ENCODE assay signal across 8 cellular contexts in the genomic region with DNA sequence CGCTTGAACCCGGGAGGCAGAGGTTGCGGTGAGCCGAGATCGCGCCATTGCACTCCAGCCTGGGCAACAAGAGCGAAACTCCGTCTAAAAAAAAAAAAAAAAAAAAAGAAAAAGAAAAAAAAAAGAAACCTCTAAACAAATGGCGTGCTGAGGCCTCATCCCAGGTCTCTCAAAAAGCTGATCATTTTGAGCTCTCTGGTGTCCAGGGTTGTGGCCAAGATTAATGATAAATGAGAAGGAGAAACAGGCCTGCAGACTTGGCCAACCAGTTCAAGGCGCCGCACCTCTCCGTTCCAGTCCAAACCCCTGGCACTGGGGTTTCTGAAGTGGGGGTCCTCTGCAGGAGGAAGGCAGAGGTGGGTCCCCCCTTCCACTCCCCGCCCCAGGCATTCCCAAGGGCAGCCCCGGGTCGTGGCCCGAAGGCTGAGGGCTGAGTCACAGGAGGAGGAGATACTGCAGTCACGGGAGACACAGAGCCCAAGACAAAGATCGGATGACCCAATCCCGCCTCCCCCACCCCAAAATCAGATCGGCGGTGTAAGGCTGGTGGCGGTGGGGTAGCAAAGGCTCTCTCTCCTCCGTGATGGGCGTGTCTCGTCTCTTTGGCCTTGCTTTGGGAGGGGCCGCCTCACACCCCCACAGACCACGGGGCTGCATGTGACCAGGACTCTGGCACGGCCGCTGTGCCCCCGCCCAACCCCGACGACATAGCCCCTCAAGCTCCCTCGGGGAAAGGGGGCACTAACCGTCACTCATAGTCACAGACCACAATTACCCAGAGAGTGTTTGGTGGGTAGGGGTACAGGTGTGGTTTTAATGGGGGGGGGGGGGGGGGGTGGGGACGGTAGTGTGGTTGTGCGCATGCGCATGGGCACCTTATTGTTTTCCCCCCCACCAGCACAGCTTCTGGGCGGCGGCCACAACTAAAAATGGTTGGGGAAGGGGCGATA. TPM values are rescaled to one million over a fixed set of nuclear protein-coding genes. Genes with fewer than 3 reads are reported as not detected.
DNase-seq lines count a peak whose midpoint lies in the region; ATAC-seq and TF ChIP-seq lines count a peak whose summit lies in the region.

No MANE protein-coding gene starts in this region.

- TF ChIP-seq EP300 in sigmoid colon (IDR thresholded peaks at IDR 0.05): peak in 1 of 4 donors; percentile 14

- H3K27me3 Mint-ChIP-seq in CD8-positive, alpha-beta memory T cell: no peaks in the 10 kb centered on the region

- DNase-seq in CD8-positive, alpha-beta memory T cell: peak in 3 of 5 donors; percentile 30 to 61 (median 43)
- DNase-seq in HK-2 (ENCODE audit: unreplicated experiment): peak; percentile 81
- DNase-seq in RWPE2 (ENCODE audit: low spot score): no peak
- peak; percentile 77 to 78 for DNase-seq in breast epithelium (ENCODE audit: low spot score in 2 of 2)
- DNase-seq in sigmoid colon: peak; percentile 93

- WGBS in sigmoid colon, 2 donors: 25 to 28% methylated on average over 38 of the region's 40 CpGs

- peak overlapping the region; percentile 73 for H3K4me3 ChIP-seq in CD8-positive, alpha-beta memory T cell (ENCODE audit: low read length)
- H3K4me3 ChIP-seq in RWPE2 (ENCODE audit: severe bottlenecking): peak overlapping the region; percentile 84
- peak overlapping the region; percentile 82 to 100 (median 90) for H3K4me3 ChIP-seq in breast epithelium
- H3K4me3 ChIP-seq in iPS-18a (ENCODE audit: low read length): peak overlapping the region; percentile 77
- H3K4me3 ChIP-seq in sigmoid colon: peak overlapping the region; percentile 77 to 97 (median 83)

- CTCF ChIA-PET in CD8-positive, alpha-beta memory T cell (lab: Charles Lee): interaction anchor here (1.2 kb wide), 1 partner anchor 105 kb away, joined by 3 read pairs; no protein-coding TSS in a partner anchor

- H3K4me1 Mint-ChIP-seq in CD8-positive, alpha-beta memory T cell: peaks cover 21 to 52% (median 45%) of the 10 kb centered on the region in 3 donors

- H3K9me3 Mint-ChIP-seq in CD8-positive, alpha-beta memory T cell: no peaks in the 10 kb centered on the region

- POLR2A ChIA-PET in CD8-positive, alpha-beta memory T cell (lab: Charles Lee): interaction anchor here (0.6 to 1.0 kb wide), 3 partner anchors 23 to 150 kb away, joined by 4 to 6 read pairs (median 5); a partner anchor contains a TSS

- peaks cover 0 to 5% (median 0%) of the 10 kb centered on the region in 3 donors for H3K36me3 Mint-ChIP-seq in CD8-positive, alpha-beta memory T cell

- ATAC-seq in RWPE2 (ENCODE audit: low read depth) (peak; percentile 49), HG03520 (IDR thresholded peaks at IDR 0.05; ENCODE audit: unreplicated experiment) (no peak), HG02642 (IDR thresholded peaks at IDR 0.05; ENCODE audit: poor library complexity, unreplicated experiment) (no peak)

- peak overlapping the region; percentile 66 to 87 (median 78) for H3K27ac Mint-ChIP-seq in CD8-positive, alpha-beta memory T cell

- H3K4me1 ChIP-seq in CD8-positive, alpha-beta memory T cell (ENCODE audit: insufficient read depth, low read length): peaks cover 23% of the 10 kb centered on the region
- H3K4me1 ChIP-seq in RWPE2 (ENCODE audit: insufficient read depth, poor library complexity, severe bottlenecking) (no peaks in the 10 kb centered on the region), breast epithelium (no peaks in the 10 kb centered on the region), iPS-18a (ENCODE audit: control insufficient read depth, low read depth, low read length) (peaks cover 13% of the 10 kb centered on the region), sigmoid colon (peaks cover 0 to 50% (median 38%) of the 10 kb centered on the region in 4 donors)

- no peaks in the 10 kb centered on the region for H3K9me3 ChIP-seq in CD8-positive, alpha-beta memory T cell (ENCODE audit: low read length)
- H3K9me3 ChIP-seq in RWPE2 (ENCODE audit: severe bottlenecking) (no peaks in the 10 kb centered on the region), breast epithelium (no peaks in the 10 kb centered on the region), iPS-18a (ENCODE audit: control insufficient read depth, low read depth, low read length) (no peaks in the 10 kb centered on the region), sigmoid colon (no peaks in the 10 kb centered on the region)

- TF ChIP-seq POLR2A in breast epithelium (IDR thresholded peaks at IDR 0.05) (peak; percentile 39), sigmoid colon (IDR thresholded peaks at IDR 0.05) (no peak)

- no peaks in the 10 kb centered on the region for H3K27me3 ChIP-seq in CD8-positive, alpha-beta memory T cell (ENCODE audit: insufficient read depth, low read length, poor library complexity, severe bottlenecking)
- H3K27me3 ChIP-seq in RWPE2 (ENCODE audit: insufficient read depth, poor library complexity, severe bottlenecking) (no peaks in the 10 kb centered on the region), breast epithelium (no peaks in the 10 kb centered on the region), iPS-18a (ENCODE audit: control insufficient read depth, insufficient read depth, low read length) (no peaks in the 10 kb centered on the region), sigmoid colon (no peaks in the 10 kb centered on the region)

- H3K27ac ChIP-seq in CD8-positive, alpha-beta memory T cell (ENCODE audit: low read depth, low read length): peak overlapping the region; percentile 47
- H3K27ac ChIP-seq in RWPE2 (ENCODE audit: poor library complexity, severe bottlenecking) (peak overlapping the region; percentile 64), breast epithelium (peak overlapping the region; percentile 90 to 97), iPS-18a (ENCODE audit: low read length) (no peak overlapping the region), sigmoid colon (peak overlapping the region; percentile 81 to 95 (median 90))

- peak overlapping the region; percentile 87 to 95 (median 90) for H3K4me3 Mint-ChIP-seq in CD8-positive, alpha-beta memory T cell

- TF ChIP-seq CTCF in RWPE2 (IDR thresholded peaks at IDR 0.05; ENCODE audit: poor library complexity, severe bottlenecking) (no peak), breast epithelium (IDR thresholded peaks at IDR 0.05) (no peak), sigmoid colon (IDR thresholded peaks at IDR 0.05) (no peak)

- H3K36me3 ChIP-seq in CD8-positive, alpha-beta memory T cell (ENCODE audit: insufficient read depth, low read length): no peaks in the 10 kb centered on the region
- H3K36me3 ChIP-seq in RWPE2 (ENCODE audit: low read depth) (peaks cover 24% of the 10 kb centered on the region), breast epithelium (no peaks in the 10 kb centered on the region), iPS-18a (ENCODE audit: control insufficient read depth, low read depth, low read length) (peaks cover 17% of the 10 kb centered on the region), sigmoid colon (peaks cover 0 to 23% (median 16%) of the 10 kb centered on the region in 4 donors)

- intact Hi-C loops in breast epithelium (cut with DNase I; ENCODE audit: low total_unique reads) (loop anchor here (5.0 kb wide), 1 partner anchor 349 kb away; no protein-coding TSS in a partner anchor), sigmoid colon (cut with DNase I) (loop anchor here (5.0 kb wide), 2 partner anchors 191 to 296 kb away; a partner anchor contains a TSS)

- H3K9ac ChIP-seq in iPS-18a (ENCODE audit: low read length): peak overlapping the region; percentile 85

RNA-seq across cellular contexts. Expression of a gene that starts 1.1 kb away (rescaled TPM):
- total RNA-seq in CD8-positive, alpha-beta memory T cell: 10 to 100 TPM; 31.1 to 35.9 TPM
- 42.2 TPM for polyA plus RNA-seq in CD8-positive, alpha-beta memory T cell
- total RNA-seq in breast epithelium (100 to 1,000 TPM; 125 to 402 (median 173) TPM), sigmoid colon (100 to 1,000 TPM in 3 of 4 donors, 10 to 100 TPM in 1; 77.5 to 164 (median 152) TPM)
- 10 to 100 TPM; 43.0 to 85.9 (median 44.6) TPM for polyA plus RNA-seq in sigmoid colon

RNA-seq across cellular contexts. Expression of a gene that starts 4.0 kb away (rescaled TPM):
- under 1 TPM; 0.04 to 0.22 TPM for total RNA-seq in CD8-positive, alpha-beta memory T cell
- polyA plus RNA-seq in CD8-positive, alpha-beta memory T cell: not detected
- total RNA-seq in breast epithelium (1 to 10 TPM in 2 of 3 donors, under 1 TPM in 1; 0.16 to 2.0 (median 1.3) TPM), sigmoid colon (1 to 10 TPM; 2.5 to 4.6 (median 2.8) TPM)
- polyA plus RNA-seq in sigmoid colon: under 1 TPM; 0.23 to 0.63 (median 0.60) TPM

RNA-seq across cellular contexts. Expression of a gene that starts 14.5 kb away (rescaled TPM):
- 10 to 100 TPM; 23.2 to 24.0 TPM for total RNA-seq in CD8-positive, alpha-beta memory T cell
- 73.2 TPM for polyA plus RNA-seq in CD8-positive, alpha-beta memory T cell
- total RNA-seq in breast epithelium: 10 to 100 TPM; 16.2 to 42.3 (median 31.0) TPM
- total RNA-seq in sigmoid colon: 10 to 100 TPM; 22.4 to 60.2 (median 45.1) TPM
- polyA plus RNA-seq in sigmoid colon: 10 to 100 TPM; 48.6 to 77.9 (median 65.1) TPM

RNA-seq across cellular contexts. Expression of a gene that starts 22.8 kb away (rescaled TPM):
- 1,000 to 10,000 TPM; 1,412 to 1,428 TPM for total RNA-seq in CD8-positive, alpha-beta memory T cell
- polyA plus RNA-seq in CD8-positive, alpha-beta memory T cell: 1,922 TPM
- total RNA-seq in breast epithelium (1,000 to 10,000 TPM; 1,150 to 3,519 (median 1,958) TPM), sigmoid colon (1,000 to 10,000 TPM; 1,576 to 2,828 (median 2,217) TPM)
- polyA plus RNA-seq in sigmoid colon: 1,000 to 10,000 TPM; 3,316 to 4,569 (median 3,351) TPM

RNA-seq across cellular contexts. Expression of a gene that starts 40.7 kb away (rescaled TPM):
- 10 to 100 TPM; 12.8 to 13.1 TPM for total RNA-seq in CD8-positive, alpha-beta memory T cell
- polyA plus RNA-seq in CD8-positive, alpha-beta memory T cell: 22.4 TPM
- 10 to 100 TPM in 2 of 3 donors, 1 to 10 TPM in 1; 8.6 to 25.8 (median 22.3) TPM for total RNA-seq in breast epithelium
- total RNA-seq in sigmoid colon: 10 to 100 TPM in 3 of 4 donors, 1 to 10 TPM in 1; 10.0 to 13.8 (median 12.1) TPM
- 10 to 100 TPM in 2 of 3 donors, 1 to 10 TPM in 1; 8.4 to 14.7 (median 10.2) TPM for polyA plus RNA-seq in sigmoid colon
